14 cellular contexts compared by ENCODE assay signal in genomic region chr18:63150942-63151421, GRCh38.
DNase-seq lines count a peak whose midpoint lies in the region; ATAC-seq lines count a peak whose summit lies in the region.
"Had no signal": no experiment of that assay in that cellular context is flagged by ENCODE, and none has a peak within 500 bp of the region (broad histone marks: within the 10 kb centered on the region; RNA-seq: fewer than 3 reads in every experiment).

No MANE protein-coding gene starts in this region.

- peak; percentile 30 for ATAC-seq in HG03039 (IDR thresholded peaks at IDR 0.05; ENCODE audit: unreplicated experiment)
- ATAC-seq in stimulated activated naive CD8-positive, alpha-beta T cell treated with anti-CD3 and anti-CD28 coated beads, Interleukin-15, Interleukin-2, amounts not matched to agents 100 U/mL and 50 U/mL, for 24 hours = peak; percentile 16
- ATAC-seq in GM21390 (IDR thresholded peaks at IDR 0.05; ENCODE audit: unreplicated experiment) = no peak
- ATAC-seq: left lobe of liver, sciatic nerve had no signal

- H3K4me3 Mint-ChIP-seq in activated naive CD4-positive, alpha-beta T cell treated with anti-CD3 and anti-CD28 coated beads for 36 hours = peak overlapping the region; percentile 4
- H3K4me3 Mint-ChIP-seq in activated T-helper 1 cell treated with anti-CD3 and anti-CD28 coated beads, Interleukin-12 subunit alpha, Interleukin-12 subunit beta, Interleukin-2, Interleukin-4 antibody, amounts not matched to agents 30 ng/mL and 10 ng/mL and 1 ng/mL, durations not matched to agents 14 hours and 24 hours and 36 hours = peak overlapping the region; percentile 21

- intact Hi-C loops in activated naive CD4-positive, alpha-beta T cell treated with anti-CD3 and anti-CD28 coated beads for 36 hours (cut with micrococcal nuclease) = loop anchor here (1.0 kb wide), 3 partner anchors 10 to 110 kb away; no protein-coding TSS in a partner anchor
- intact Hi-C loops in activated T-helper 1 cell treated with anti-CD3 and anti-CD28 coated beads, Interleukin-12 subunit alpha, Interleukin-12 subunit beta, Interleukin-2, Interleukin-4 antibody, amounts not matched to agents 30 ng/mL and 10 ng/mL and 1 ng/mL, durations not matched to agents 14 hours and 24 hours and 36 hours (cut with micrococcal nuclease) = no loop called here

- no peaks in the 10 kb centered on the region for H3K27me3 Mint-ChIP-seq in activated naive CD4-positive, alpha-beta T cell treated with anti-CD3 and anti-CD28 coated beads for 36 hours (ENCODE audit: low read depth)
- H3K27me3 Mint-ChIP-seq in activated T-helper 1 cell treated with anti-CD3 and anti-CD28 coated beads, Interleukin-12 subunit alpha, Interleukin-12 subunit beta, Interleukin-2, Interleukin-4 antibody, amounts not matched to agents 30 ng/mL and 10 ng/mL and 1 ng/mL, durations not matched to agents 14 hours and 24 hours and 36 hours (ENCODE audit: insufficient read depth) = no peaks in the 10 kb centered on the region

- CTCF ChIA-PET in activated naive CD4-positive, alpha-beta T cell treated with anti-CD3 and anti-CD28 coated beads for 36 hours (lab: Charles Lee) = interaction anchor here (0.7 to 9.8 kb wide), 8 partner anchors 12 to 167 kb away, joined by 3 to 84 read pairs (median 4); partner anchors contain the start of gene BCL2

- no peaks in the 10 kb centered on the region for H3K9me3 Mint-ChIP-seq in activated naive CD4-positive, alpha-beta T cell treated with anti-CD3 and anti-CD28 coated beads for 36 hours
- H3K9me3 Mint-ChIP-seq in activated T-helper 1 cell treated with anti-CD3 and anti-CD28 coated beads, Interleukin-12 subunit alpha, Interleukin-12 subunit beta, Interleukin-2, Interleukin-4 antibody, amounts not matched to agents 30 ng/mL and 10 ng/mL and 1 ng/mL, durations not matched to agents 14 hours and 24 hours and 36 hours = no peaks in the 10 kb centered on the region

- peaks cover 69% of the 10 kb centered on the region for H3K4me1 Mint-ChIP-seq in activated naive CD4-positive, alpha-beta T cell treated with anti-CD3 and anti-CD28 coated beads for 36 hours (ENCODE audit: low read depth)
- H3K4me1 Mint-ChIP-seq in activated T-helper 1 cell treated with anti-CD3 and anti-CD28 coated beads, Interleukin-12 subunit alpha, Interleukin-12 subunit beta, Interleukin-2, Interleukin-4 antibody, amounts not matched to agents 30 ng/mL and 10 ng/mL and 1 ng/mL, durations not matched to agents 14 hours and 24 hours and 36 hours (ENCODE audit: low read depth) = peaks cover 69% of the 10 kb centered on the region

- peak; percentile 37 for DNase-seq in activated naive CD4-positive, alpha-beta T cell treated with anti-CD3 and anti-CD28 coated beads for 36 hours
- DNase-seq in activated naive CD4-positive, alpha-beta T cell (lab: John Stamatoyannopoulos, UW) = no peak
- DNase-seq in activated T-helper 1 cell treated with anti-CD3 and anti-CD28 coated beads, Interleukin-12 subunit alpha, Interleukin-12 subunit beta, Interleukin-2, Interleukin-4 antibody, amounts not matched to agents 30 ng/mL and 10 ng/mL and 1 ng/mL, durations not matched to agents 14 hours and 24 hours and 36 hours (ENCODE audit: low spot score) = no peak
- no peak for DNase-seq in stimulated activated naive CD8-positive, alpha-beta T cell treated with anti-CD3 and anti-CD28 coated beads, Interleukin-15, Interleukin-2, amounts not matched to agents 100 U/mL and 50 U/mL, for 24 hours
- DNase-seq in NCI-H128 (lab: John Stamatoyannopoulos, UW; ENCODE audit: unreplicated experiment) (no peak), iPS-NIHi7 (ENCODE audit: extremely low spot score) (no peak)
- DNase-seq: caudate nucleus; hippocampal formation; NCI-H1436 treated with DMSO at 0.1 percent for 48 hours; stimulated activated CD4-positive, alpha-beta T cell treated with anti-CD3 and anti-CD28 coated beads, Interleukin-4, amount 100 ng/mL, for 4 hours had no signal

- H3K27ac Mint-ChIP-seq in activated naive CD4-positive, alpha-beta T cell treated with anti-CD3 and anti-CD28 coated beads for 36 hours = peak overlapping the region; percentile 62
- H3K27ac Mint-ChIP-seq in activated T-helper 1 cell treated with anti-CD3 and anti-CD28 coated beads, Interleukin-12 subunit alpha, Interleukin-12 subunit beta, Interleukin-2, Interleukin-4 antibody, amounts not matched to agents 30 ng/mL and 10 ng/mL and 1 ng/mL, durations not matched to agents 14 hours and 24 hours and 36 hours = peak overlapping the region; percentile 79

- H3K36me3 Mint-ChIP-seq in activated naive CD4-positive, alpha-beta T cell treated with anti-CD3 and anti-CD28 coated beads for 36 hours (ENCODE audit: low read depth) = peaks cover 11% of the 10 kb centered on the region
- H3K36me3 Mint-ChIP-seq in activated T-helper 1 cell treated with anti-CD3 and anti-CD28 coated beads, Interleukin-12 subunit alpha, Interleukin-12 subunit beta, Interleukin-2, Interleukin-4 antibody, amounts not matched to agents 30 ng/mL and 10 ng/mL and 1 ng/mL, durations not matched to agents 14 hours and 24 hours and 36 hours (ENCODE audit: low read depth) = peaks cover 33% of the 10 kb centered on the region
